Comparison of ENCODE assay signal across 18 cellular contexts in genomic region chr9:131233989-131234388, GRCh38. TPM values are rescaled to one million over a fixed set of nuclear protein-coding genes. Genes with fewer than 3 reads are reported as not detected.
DNase-seq lines count a peak whose midpoint lies in the region; ATAC-seq and TF ChIP-seq lines count a peak whose summit lies in the region.
"Had no signal": no experiment of that assay in that cellular context is flagged by ENCODE, and none has a peak within 500 bp of the region (broad histone marks: within the 10 kb centered on the region; RNA-seq: fewer than 3 reads in every experiment).

No MANE protein-coding gene starts in this region.

- H3K4me3 ChIP-seq in thymus (ENCODE audit: low read length) (no peak overlapping the region), left lung (no peak overlapping the region)
- H3K4me3 ChIP-seq: HAP-1, testis had no signal

- no peaks in the 10 kb centered on the region for H3K9me3 Mint-ChIP-seq in activated CD4-positive, alpha-beta memory T cell treated with anti-CD3 and anti-CD28 coated beads, Interleukin-2, amount 10 ng/mL, durations not matched to agents 7 days and 5 days
- H3K9me3 Mint-ChIP-seq: nephron progenitor cell had no signal

- DNase-seq in left cardiac atrium (no peak), left ventricle myocardium superior (no peak), erythroblast (lab: John Stamatoyannopoulos, UW) (peak; percentile 17 to 48), left lung (no peak), GM10266 (ENCODE audit: extremely low spot score) (no peak)
- DNase-seq in activated CD4-positive, alpha-beta memory T cell treated with anti-CD3 and anti-CD28 coated beads, Interleukin-2, amount 10 ng/mL, durations not matched to agents 7 days and 5 days = peak; percentile 41
- DNase-seq: caudate nucleus; effector CD8-positive, alpha-beta T cell; glutamatergic neuron; NCI-H187 treated with DMSO at 0.1 percent for 48 hours; NCI-H345; nephron progenitor cell; testis; WERI-Rb-1 had no signal

- no peaks in the 10 kb centered on the region for H3K27me3 Mint-ChIP-seq in activated CD4-positive, alpha-beta memory T cell treated with anti-CD3 and anti-CD28 coated beads, Interleukin-2, amount 10 ng/mL, durations not matched to agents 7 days and 5 days
- H3K27me3 Mint-ChIP-seq: B cell had no signal

- TF ChIP-seq CTCF in left lung (IDR thresholded peaks at IDR 0.05) (no peak), GM10266 (IDR thresholded peaks at IDR 0.05; ENCODE audit: control insufficient read depth, insufficient read depth, low read depth, missing control alignments) (no peak)

- peaks cover 50% of the 10 kb centered on the region for H3K36me3 Mint-ChIP-seq in activated CD4-positive, alpha-beta memory T cell treated with anti-CD3 and anti-CD28 coated beads, Interleukin-2, amount 10 ng/mL, durations not matched to agents 7 days and 5 days (ENCODE audit: low read depth)

- ATAC-seq in left cardiac atrium (peak; percentile 43), left ventricle myocardium superior (no peak), left lung (no peak), HG03460 (IDR thresholded peaks at IDR 0.05; ENCODE audit: unreplicated experiment) (no peak)

- H3K27ac ChIP-seq in thymus (ENCODE audit: low read depth) (peak overlapping the region; percentile 56), left lung (peak overlapping the region in 1 of 2 donors; percentile 7)
- H3K27ac ChIP-seq: testis, WERI-Rb-1 had no signal

- peak overlapping the region; percentile 88 for H3K27ac Mint-ChIP-seq in activated CD4-positive, alpha-beta memory T cell treated with anti-CD3 and anti-CD28 coated beads, Interleukin-2, amount 10 ng/mL, durations not matched to agents 7 days and 5 days
- H3K27ac Mint-ChIP-seq: B cell had no signal

- CTCF ChIA-PET in activated CD4-positive, alpha-beta memory T cell treated with anti-CD3 and anti-CD28 coated beads, Interleukin-2, amount 10 ng/mL, durations not matched to agents 7 days and 5 days (lab: Charles Lee) = interaction anchor here (0.7 to 1.0 kb wide), 3 partner anchors 15 to 22 kb away, joined by 3 read pairs; no protein-coding TSS in a partner anchor

- peaks cover 63% of the 10 kb centered on the region for H3K36me3 ChIP-seq in thymus (ENCODE audit: control insufficient read depth, insufficient read depth)
- H3K36me3 ChIP-seq in left lung = peaks cover 0 to 63% of the 10 kb centered on the region in 2 donors

- H3K4me1 Mint-ChIP-seq in activated CD4-positive, alpha-beta memory T cell treated with anti-CD3 and anti-CD28 coated beads, Interleukin-2, amount 10 ng/mL, durations not matched to agents 7 days and 5 days = peaks cover 45% of the 10 kb centered on the region

- WGBS in thymus = 96% methylated on average over 9 of the region's 9 CpGs

- no peak for TF ChIP-seq POLR2A in erythroblast (IDR thresholded peaks at IDR 0.05; ENCODE audit: low read length)

- intact Hi-C loops in left cardiac atrium (cut with DNase I) = no loop called here
- intact Hi-C loops in left ventricle myocardium superior (cut with micrococcal nuclease) = no loop called here
- intact Hi-C loops in left lung (cut with DNase I) = no loop called here

- H3K4me1 ChIP-seq in thymus (ENCODE audit: control insufficient read depth, insufficient read depth, low read length) (peaks cover 21% of the 10 kb centered on the region), left lung (peaks cover 19 to 43% of the 10 kb centered on the region in 2 donors)
- H3K4me1 ChIP-seq: HAP-1, testis had no signal

- POLR2A ChIA-PET in activated CD4-positive, alpha-beta memory T cell treated with anti-CD3 and anti-CD28 coated beads, Interleukin-2, amount 10 ng/mL, durations not matched to agents 7 days and 5 days (lab: Charles Lee) = interaction anchor here (0.6 to 8.7 kb wide), 5 partner anchors 19 to 267 kb away, joined by 3 to 101 read pairs (median 12); partner anchors contain the start of gene FAM78A

- H3K9me3 ChIP-seq in thymus (ENCODE audit: control insufficient read depth) (peaks cover 1% of the 10 kb centered on the region), left lung (no peaks in the 10 kb centered on the region)
- H3K9me3 ChIP-seq: HAP-1, testis had no signal

- no peaks in the 10 kb centered on the region for H3K27me3 ChIP-seq in thymus (ENCODE audit: control insufficient read depth, insufficient read depth)
- no peaks in the 10 kb centered on the region for H3K27me3 ChIP-seq in left lung
- H3K27me3 ChIP-seq: testis had no signal

- H3K4me3 Mint-ChIP-seq in activated CD4-positive, alpha-beta memory T cell treated with anti-CD3 and anti-CD28 coated beads, Interleukin-2, amount 10 ng/mL, durations not matched to agents 7 days and 5 days = peak overlapping the region; percentile 52
- H3K4me3 Mint-ChIP-seq: B cell, nephron progenitor cell had no signal

RNA-seq across cellular contexts. Expression of gene FAM78A, which starts 42.3 kb away (rescaled TPM):
- total RNA-seq in left cardiac atrium = 10 to 100 TPM; 50.4 to 60.5 TPM
- 69.1 TPM for total RNA-seq in left ventricle myocardium superior
- 10 to 100 TPM; 86.5 to 88.7 TPM for total RNA-seq in activated CD4-positive, alpha-beta memory T cell treated with anti-CD3 and anti-CD28 coated beads, Interleukin-2, amount 10 ng/mL, durations not matched to agents 7 days and 5 days
- polyA plus RNA-seq in thymus = 28.2 TPM
- 10 to 100 TPM in 1 of 2 donors, 1 to 10 TPM in 1; 7.8 to 18.1 TPM for total RNA-seq in left lung

RNA-seq across cellular contexts. Expression of gene PLPP7, which starts 55.5 kb away (rescaled TPM):
- total RNA-seq in left cardiac atrium (100 to 1,000 TPM in 1 of 2 donors, 10 to 100 TPM in 1; 82.7 to 108 TPM), left ventricle myocardium superior (127 TPM), left lung (1 to 10 TPM; 1.6 to 2.3 TPM)
- not detected for total RNA-seq in activated CD4-positive, alpha-beta memory T cell treated with anti-CD3 and anti-CD28 coated beads, Interleukin-2, amount 10 ng/mL, durations not matched to agents 7 days and 5 days
- 0.96 TPM for polyA plus RNA-seq in thymus

Comparison
In these comparisons a context has a peak if more than half of its experiments do, and no peak if none do; other contexts are left out.
1. ATAC-seq: peak in left cardiac atrium (2 of 2); none in left ventricle myocardium superior (single experiment), left lung (single experiment) and HG03460 (single experiment).
2. DNase-seq: peak in activated CD4-positive, alpha-beta memory T cell treated with anti-CD3 and anti-CD28 coated beads, Interleukin-2, amount 10 ng/mL, durations not matched to agents 7 days and 5 days (single experiment) and erythroblast (2 of 2); none in left cardiac atrium (single experiment), left ventricle myocardium superior (single experiment), left lung (0 of 2) and GM10266 (single experiment).
3. RNA of gene PLPP7, which starts 55.5 kb away (total RNA-seq): 127 TPM in left ventricle myocardium superior (single experiment) and 82.7 to 108 TPM in left cardiac atrium; 1.6 to 2.3 TPM in left lung and not detected in activated CD4-positive, alpha-beta memory T cell treated with anti-CD3 and anti-CD28 coated beads, Interleukin-2, amount 10 ng/mL, durations not matched to agents 7 days and 5 days; every median in the first group is over 10 times any median in the second.